ENCODE assay signal across 40 cellular contexts in the genomic region with DNA sequence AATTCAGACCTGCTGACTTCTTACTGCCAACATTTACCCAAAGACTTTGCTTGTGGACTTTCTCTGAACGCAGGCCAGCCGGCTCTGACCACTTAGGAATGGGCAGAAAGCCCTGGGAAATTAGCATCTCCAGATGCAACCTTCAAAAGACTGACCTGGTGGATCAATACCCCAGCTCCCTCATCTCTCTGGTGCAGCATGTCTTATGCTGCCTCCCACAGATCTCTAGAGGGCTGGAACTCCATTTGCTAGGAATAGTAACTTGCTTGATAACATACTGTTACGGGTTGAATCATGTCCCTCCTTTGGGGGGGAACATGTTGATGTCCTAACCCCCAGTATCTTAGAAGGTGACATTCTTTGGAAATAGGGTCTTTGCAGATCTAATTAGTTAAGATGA. TPM values are rescaled to one million over a fixed set of nuclear protein-coding genes. Genes with fewer than 3 reads are reported as not detected.
"Had no signal": no experiment of that assay in that cellular context is flagged by ENCODE, and none has a peak within 500 bp of the region (broad histone marks: within the 10 kb centered on the region; RNA-seq: fewer than 3 reads in every experiment).

No MANE protein-coding gene starts in this region.

- H3K27ac ChIP-seq: ascending aorta, cardiac muscle cell, VCaP had no signal

- H3K4me1 Mint-ChIP-seq: activated CD4-positive, alpha-beta T cell treated with anti-CD3 and anti-CD28 coated beads for 36 hours; activated CD4-positive, alpha-beta T cell treated with anti-CD3 and anti-CD28 coated beads, Interleukin-2, amount 10 ng/mL, durations not matched to agents 7 days and 5 days; activated naive CD4-positive, alpha-beta T cell treated with anti-CD3 and anti-CD28 coated beads, Interleukin-2, amount 10 ng/mL, durations not matched to agents 7 days and 5 days; activated naive CD4-positive, alpha-beta T cell treated with anti-CD3 and anti-CD28 coated beads, Interleukin-2, amount 50 U/mL, for 24 hours; activated naive CD8-positive, alpha-beta T cell treated with anti-CD3 and anti-CD28 coated beads, Interleukin-2, amount 50 U/mL, for 24 hours; brain; central memory CD8-positive, alpha-beta T cell had no signal

- H3K27me3 Mint-ChIP-seq: activated CD4-positive, alpha-beta memory T cell treated with anti-CD3 and anti-CD28 coated beads for 36 hours; activated CD4-positive, alpha-beta T cell treated with anti-CD3 and anti-CD28 coated beads for 36 hours; activated CD4-positive, alpha-beta T cell treated with anti-CD3 and anti-CD28 coated beads, Interleukin-2, amount 10 ng/mL, durations not matched to agents 7 days and 5 days; activated CD8-positive, alpha-beta T cell treated with anti-CD3 and anti-CD28 coated beads for 36 hours; activated naive CD4-positive, alpha-beta T cell treated with anti-CD3 and anti-CD28 coated beads, Interleukin-2, amount 10 ng/mL, durations not matched to agents 7 days and 5 days; activated naive CD4-positive, alpha-beta T cell treated with anti-CD3 and anti-CD28 coated beads, Interleukin-2, amount 50 U/mL, for 24 hours; activated naive CD8-positive, alpha-beta T cell; activated naive CD8-positive, alpha-beta T cell treated with anti-CD3 and anti-CD28 coated beads, Interleukin-2, amount 10 ng/mL, durations not matched to agents 7 days and 5 days; activated naive CD8-positive, alpha-beta T cell treated with anti-CD3 and anti-CD28 coated beads, Interleukin-2, amount 50 U/mL, for 24 hours; brain; central memory CD8-positive, alpha-beta T cell had no signal

- H3K9me3 ChIP-seq: ascending aorta had no signal

- H3K27me3 ChIP-seq: ascending aorta, cardiac muscle cell had no signal

- ATAC-seq: activated CD4-positive, alpha-beta T cell treated with anti-CD3 and anti-CD28 coated beads for 36 hours; activated CD4-positive, CD25-positive, alpha-beta regulatory T cell treated with anti-CD3 and anti-CD28 coated beads, Interleukin-2, amount 50 U/mL, for 24 hours; activated CD8-positive, alpha-beta T cell treated with anti-CD3 and anti-CD28 coated beads for 36 hours; activated naive CD8-positive, alpha-beta T cell treated with anti-CD3 and anti-CD28 coated beads, Interleukin-2, amount 50 U/mL, for 24 hours; activated T-cell treated with anti-CD3 and anti-CD28 coated beads, Interleukin-2, amount 50 U/mL, for 4 hours; activated T-cell treated with anti-CD3 and anti-CD28 coated beads, Interleukin-2, amount 50 U/mL, for 72 hours had no signal

- H3K4me3 Mint-ChIP-seq: activated CD4-positive, alpha-beta memory T cell treated with anti-CD3 and anti-CD28 coated beads for 36 hours; activated CD4-positive, alpha-beta T cell treated with anti-CD3 and anti-CD28 coated beads for 36 hours; activated CD4-positive, alpha-beta T cell treated with anti-CD3 and anti-CD28 coated beads, Interleukin-2, amount 10 ng/mL, durations not matched to agents 7 days and 5 days; activated CD8-positive, alpha-beta T cell treated with anti-CD3 and anti-CD28 coated beads for 36 hours; activated naive CD4-positive, alpha-beta T cell treated with anti-CD3 and anti-CD28 coated beads, Interleukin-2, amount 10 ng/mL, durations not matched to agents 7 days and 5 days; activated naive CD4-positive, alpha-beta T cell treated with anti-CD3 and anti-CD28 coated beads, Interleukin-2, amount 50 U/mL, for 24 hours; activated naive CD8-positive, alpha-beta T cell; activated naive CD8-positive, alpha-beta T cell treated with anti-CD3 and anti-CD28 coated beads, Interleukin-2, amount 10 ng/mL, durations not matched to agents 7 days and 5 days; activated naive CD8-positive, alpha-beta T cell treated with anti-CD3 and anti-CD28 coated beads, Interleukin-2, amount 50 U/mL, for 24 hours; activated T-cell treated with anti-CD3 and anti-CD28 coated beads, Interleukin-2, amount 50 U/mL, for 4 hours; activated T-cell treated with anti-CD3 and anti-CD28 coated beads, Interleukin-2, amount 50 U/mL, for 72 hours; activated T-helper 1 cell treated with anti-CD3 and anti-CD28 coated beads, Interleukin-12 subunit alpha, Interleukin-12 subunit beta, Interleukin-2, Interleukin-4 antibody, amounts not matched to agents 30 ng/mL and 10 ng/mL and 1 ng/mL, durations not matched to agents 14 hours and 24 hours and 36 hours; central memory CD8-positive, alpha-beta T cell; T-helper 1 cell treated with Interleukin-12 subunit alpha and Interleukin-12 subunit beta and Interleukin-4 antibody, amounts not matched to agents 30 μg/mL and 1 μg/mL, for 36 hours; T-helper 2 cell treated with Interferon-gamma antibody and Interleukin-4, amounts not matched to agents 5 μg/mL and 100 μg/mL, for 36 hours had no signal

- H3K9me3 Mint-ChIP-seq: activated CD4-positive, alpha-beta memory T cell treated with anti-CD3 and anti-CD28 coated beads for 36 hours; activated CD4-positive, alpha-beta T cell treated with anti-CD3 and anti-CD28 coated beads, Interleukin-2, amount 10 ng/mL, durations not matched to agents 7 days and 5 days; activated CD8-positive, alpha-beta T cell treated with anti-CD3 and anti-CD28 coated beads for 36 hours; activated naive CD4-positive, alpha-beta T cell treated with anti-CD3 and anti-CD28 coated beads, Interleukin-2, amount 10 ng/mL, durations not matched to agents 7 days and 5 days; activated naive CD4-positive, alpha-beta T cell treated with anti-CD3 and anti-CD28 coated beads, Interleukin-2, amount 50 U/mL, for 24 hours; activated naive CD8-positive, alpha-beta T cell treated with anti-CD3 and anti-CD28 coated beads, Interleukin-2, amount 50 U/mL, for 24 hours; activated T-cell treated with anti-CD3 and anti-CD28 coated beads, Interleukin-2, amount 50 U/mL, for 72 hours; activated T-helper 1 cell treated with anti-CD3 and anti-CD28 coated beads, Interleukin-12 subunit alpha, Interleukin-12 subunit beta, Interleukin-2, Interleukin-4 antibody, amounts not matched to agents 30 ng/mL and 10 ng/mL and 1 ng/mL, durations not matched to agents 14 hours and 24 hours and 36 hours; activated T-helper 2 cell treated with anti-CD3 and anti-CD28 coated beads, Interferon-gamma antibody, Interleukin-2, Interleukin-4, amounts not matched to agents 10 μg/mL and 5 μg/mL and 100 μg/mL, durations not matched to agents 14 hours and 24 hours and 36 hours; central memory CD8-positive, alpha-beta T cell; T-helper 2 cell treated with Interferon-gamma antibody and Interleukin-4, amounts not matched to agents 5 μg/mL and 100 μg/mL, for 36 hours had no signal

- DNase-seq: activated CD4-positive, alpha-beta memory T cell treated with anti-CD3 and anti-CD28 coated beads for 36 hours; activated CD4-positive, alpha-beta T cell treated with anti-CD3 and anti-CD28 coated beads for 1 hour; activated CD4-positive, alpha-beta T cell treated with anti-CD3 and anti-CD28 coated beads for 36 hours; activated CD4-positive, alpha-beta T cell treated with anti-CD3 and anti-CD28 coated beads for 48 hours; activated CD4-positive, alpha-beta T cell treated with anti-CD3 and anti-CD28 coated beads, Interleukin-2, amount 10 ng/mL, durations not matched to agents 7 days and 5 days; activated CD4-positive, alpha-beta T cell treated with anti-CD3 and anti-CD28 coated beads, Interleukin-2, amount 50 U/mL, for 4 hours; activated CD4-positive, CD25-positive, alpha-beta regulatory T cell; activated CD8-positive, alpha-beta memory T cell treated with anti-CD3 and anti-CD28 coated beads, Interleukin-2, amount 50 U/mL, for 4 hours; activated CD8-positive, alpha-beta T cell treated with anti-CD3 and anti-CD28 coated beads for 36 hours; activated effector memory CD4-positive, alpha-beta T cell treated with Interleukin-2 at 50 U/mL for 16 hours; activated gamma-delta T cell; activated naive CD4-positive, alpha-beta T cell treated with anti-CD3 and anti-CD28 coated beads, Interleukin-2, amount 10 ng/mL, durations not matched to agents 7 days and 5 days; activated naive CD4-positive, alpha-beta T cell treated with Interleukin-2 at 50 U/mL for 16 hours; activated naive CD8-positive, alpha-beta T cell treated with anti-CD3 and anti-CD28 coated beads, Interleukin-2, amount 10 ng/mL, durations not matched to agents 7 days and 5 days; activated naive CD8-positive, alpha-beta T cell treated with anti-CD3 and anti-CD28 coated beads, Interleukin-2, amount 50 U/mL, for 24 hours; activated T-cell treated with anti-CD3 and anti-CD28 coated beads for 4 hours; activated T-cell treated with anti-CD3 and anti-CD28 coated beads, Interleukin-2, amount 50 U/mL, for 1 hour; activated T-cell treated with anti-CD3 and anti-CD28 coated beads, Interleukin-2, amount 50 U/mL, for 4 hours; activated T-cell treated with anti-CD3 and anti-CD28 coated beads, Interleukin-2, amount 50 U/mL, for 72 hours; amygdala; anterior cingulate cortex; caudate nucleus; cerebellar nuclear complex; T-helper 1 cell; T-helper 2 cell; T-helper 9 cell had no signal

- H3K27ac Mint-ChIP-seq: activated CD4-positive, alpha-beta memory T cell treated with anti-CD3 and anti-CD28 coated beads for 36 hours; activated CD4-positive, alpha-beta T cell treated with anti-CD3 and anti-CD28 coated beads for 36 hours; activated CD4-positive, alpha-beta T cell treated with anti-CD3 and anti-CD28 coated beads, Interleukin-2, amount 10 ng/mL, durations not matched to agents 7 days and 5 days; activated CD8-positive, alpha-beta T cell treated with anti-CD3 and anti-CD28 coated beads for 36 hours; activated naive CD4-positive, alpha-beta T cell treated with anti-CD3 and anti-CD28 coated beads, Interleukin-2, amount 10 ng/mL, durations not matched to agents 7 days and 5 days; activated naive CD4-positive, alpha-beta T cell treated with anti-CD3 and anti-CD28 coated beads, Interleukin-2, amount 50 U/mL, for 24 hours; activated naive CD8-positive, alpha-beta T cell; activated naive CD8-positive, alpha-beta T cell treated with anti-CD3 and anti-CD28 coated beads, Interleukin-2, amount 10 ng/mL, durations not matched to agents 7 days and 5 days; activated naive CD8-positive, alpha-beta T cell treated with anti-CD3 and anti-CD28 coated beads, Interleukin-2, amount 50 U/mL, for 24 hours; activated T-cell treated with anti-CD3 and anti-CD28 coated beads, Interleukin-2, amount 50 U/mL, for 72 hours; activated T-helper 1 cell treated with anti-CD3 and anti-CD28 coated beads, Interleukin-12 subunit alpha, Interleukin-12 subunit beta, Interleukin-2, Interleukin-4 antibody, amounts not matched to agents 30 ng/mL and 10 ng/mL and 1 ng/mL, durations not matched to agents 14 hours and 24 hours and 36 hours; activated T-helper 2 cell treated with anti-CD3 and anti-CD28 coated beads, Interferon-gamma antibody, Interleukin-2, Interleukin-4, amounts not matched to agents 10 μg/mL and 5 μg/mL and 100 μg/mL, durations not matched to agents 14 hours and 24 hours and 36 hours; brain; T-helper 1 cell treated with Interleukin-12 subunit alpha and Interleukin-12 subunit beta and Interleukin-4 antibody, amounts not matched to agents 30 μg/mL and 1 μg/mL, for 36 hours; T-helper 2 cell treated with Interferon-gamma antibody and Interleukin-4, amounts not matched to agents 5 μg/mL and 100 μg/mL, for 36 hours had no signal

- H3K4me1 ChIP-seq: ascending aorta had no signal

- H3K4me3 ChIP-seq: ascending aorta, cardiac muscle cell had no signal

RNA-seq across cellular contexts. Expression of gene SLC25A41, which starts 12.9 kb away (rescaled TPM):
- total RNA-seq: activated CD4-positive, alpha-beta memory T cell treated with anti-CD3 and anti-CD28 coated beads for 36 hours; activated CD8-positive, alpha-beta T cell treated with anti-CD3 and anti-CD28 coated beads for 36 hours; activated T-cell treated with anti-CD3 and anti-CD28 coated beads, Interleukin-2, amount 50 U/mL, for 4 hours; ascending aorta; bronchial epithelial cell had no signal

RNA-seq across cellular contexts. Expression of gene CRB3, which starts 17.6 kb away (rescaled TPM):
- total RNA-seq: ascending aorta had no signal

RNA-seq across cellular contexts. Expression of gene DENND1C, which starts 35.1 kb away (rescaled TPM):
- total RNA-seq: chondrocyte had no signal
